ENCODE assay signal across 8 cellular contexts in genomic region chr19:48391100-48392005, GRCh38. TPM values are rescaled to one million over a fixed set of nuclear protein-coding genes. Genes with fewer than 3 reads are reported as not detected.
A peak's percentile ranks its signal among the peaks of the same experiment; 100 is the strongest.
DNase-seq lines count a peak whose midpoint lies in the region; ATAC-seq and TF ChIP-seq lines count a peak whose summit lies in the region.

Gene KDELR1 (minus strand): TSS chr19:48391551. CDS start chr19:48391358, 193 bp downstream.

- BruUV-seq in Panc1 (replicated peaks; lab: Mats Ljungman, UMichigan), result no TSS peak

- TF ChIP-seq POLR2A in stomach (IDR thresholded peaks at IDR 0.05), result no peak

- peak within 1 kb of the TSS; percentile 97 for H3K27ac Mint-ChIP-seq in activated T-helper 2 cell treated with anti-CD3 and anti-CD28 coated beads, Interferon-gamma antibody, Interleukin-2, Interleukin-4, amounts not matched to agents 10 μg/mL and 5 μg/mL and 100 μg/mL, durations not matched to agents 14 hours and 24 hours and 36 hours
- peak within 1 kb of the TSS; percentile 69 to 97 (median 94) for H3K27ac Mint-ChIP-seq in naive thymus-derived CD8-positive, alpha-beta T cell

- peaks cover 19% of the 10 kb centered on the region for H3K36me3 Mint-ChIP-seq in activated T-helper 2 cell treated with anti-CD3 and anti-CD28 coated beads, Interferon-gamma antibody, Interleukin-2, Interleukin-4, amounts not matched to agents 10 μg/mL and 5 μg/mL and 100 μg/mL, durations not matched to agents 14 hours and 24 hours and 36 hours (ENCODE audit: low read depth)
- peaks cover 0 to 23% (median 0%) of the 10 kb centered on the region in 3 donors for H3K36me3 Mint-ChIP-seq in naive thymus-derived CD8-positive, alpha-beta T cell

- in situ Hi-C loops in Panc1 (cut with HindIII; ENCODE audit: low pct_unique_long_range_greater_than_20kb, low sequenced_read_pairs), result no loop called here

- H3K27ac ChIP-seq in AG04450 (ENCODE audit: low read depth, low read length) (peak within 1 kb of the TSS; percentile 91), Panc1 (ENCODE audit: low read length) (peak within 1 kb of the TSS; percentile 88), stomach (peak within 1 kb of the TSS; percentile 91 to 97 (median 94))

- H3K4me3 Mint-ChIP-seq in activated T-helper 2 cell treated with anti-CD3 and anti-CD28 coated beads, Interferon-gamma antibody, Interleukin-2, Interleukin-4, amounts not matched to agents 10 μg/mL and 5 μg/mL and 100 μg/mL, durations not matched to agents 14 hours and 24 hours and 36 hours (ENCODE audit: low read depth), result peak within 1 kb of the TSS; percentile 99
- H3K4me3 Mint-ChIP-seq in naive thymus-derived CD8-positive, alpha-beta T cell, result peak within 1 kb of the TSS; percentile 91 to 95 (median 92)

- ATAC-seq in GM18517 (IDR thresholded peaks at IDR 0.05; ENCODE audit: unreplicated experiment) (peak; percentile 56), HG03571 (IDR thresholded peaks at IDR 0.05; ENCODE audit: unreplicated experiment) (peak; percentile 67), Panc1 (peak; percentile 70)
- ATAC-seq in naive thymus-derived CD8-positive, alpha-beta T cell, result peak; percentile 75 to 78

- H3K4me3 ChIP-seq in AG04450 (ENCODE audit: low read depth, low read length) (peak within 1 kb of the TSS; percentile 97), Panc1 (ENCODE audit: low read depth in 2 of 2, low read length in 2 of 2) (peak within 1 kb of the TSS; percentile 86 to 87), fibroblast of mammary gland (ENCODE audit: control insufficient read depth, low read depth, low read length) (peak within 1 kb of the TSS; percentile 78), stomach (peak within 1 kb of the TSS; percentile 78 to 94 (median 81))

- peaks cover 29% of the 10 kb centered on the region for H3K27me3 ChIP-seq in AG04450 (ENCODE audit: control insufficient read depth, insufficient read depth, low read length)
- no peaks in the 10 kb centered on the region for H3K27me3 ChIP-seq in Panc1 (ENCODE audit: control insufficient read depth, insufficient read depth, low read length)
- H3K27me3 ChIP-seq in stomach, result peaks cover 30 to 47% (median 43%) of the 10 kb centered on the region in 3 donors

- peaks cover 35% of the 10 kb centered on the region for H3K27me3 Mint-ChIP-seq in activated T-helper 2 cell treated with anti-CD3 and anti-CD28 coated beads, Interferon-gamma antibody, Interleukin-2, Interleukin-4, amounts not matched to agents 10 μg/mL and 5 μg/mL and 100 μg/mL, durations not matched to agents 14 hours and 24 hours and 36 hours (ENCODE audit: low read depth)
- peaks cover 9 to 28% (median 16%) of the 10 kb centered on the region in 5 donors for H3K27me3 Mint-ChIP-seq in naive thymus-derived CD8-positive, alpha-beta T cell

- H3K9me3 Mint-ChIP-seq in activated T-helper 2 cell treated with anti-CD3 and anti-CD28 coated beads, Interferon-gamma antibody, Interleukin-2, Interleukin-4, amounts not matched to agents 10 μg/mL and 5 μg/mL and 100 μg/mL, durations not matched to agents 14 hours and 24 hours and 36 hours, result no peaks in the 10 kb centered on the region
- H3K9me3 Mint-ChIP-seq in naive thymus-derived CD8-positive, alpha-beta T cell, result no peaks in the 10 kb centered on the region

- CTCF ChIA-PET in AG04450 (lab: Charles Lee) (interaction anchor here (0.5 to 2.7 kb wide), 32 partner anchors 11 to 266 kb away, joined by 3 to 42 read pairs (median 4); partner anchors contain the start of genes GRWD1, SYNGR4 and TMEM143), Panc1 (lab: Charles Lee) (interaction anchor here (0.5 to 0.8 kb wide), 4 partner anchors 17 to 254 kb away, joined by 3 to 15 read pairs (median 5); no protein-coding TSS in a partner anchor)

- DNase-seq in AG04450 (ENCODE audit: low read depth, low spot score) (no peak), Panc1 (ENCODE audit: low read depth, low spot score) (no peak), fibroblast of mammary gland (ENCODE audit: low read depth) (peak; percentile 62), stomach (peak; percentile 81)
- DNase-seq in activated T-helper 2 cell treated with anti-CD3 and anti-CD28 coated beads, Interferon-gamma antibody, Interleukin-2, Interleukin-4, amounts not matched to agents 10 μg/mL and 5 μg/mL and 100 μg/mL, durations not matched to agents 14 hours and 24 hours and 36 hours (ENCODE audit: low spot score), result peak; percentile 69
- DNase-seq in naive thymus-derived CD8-positive, alpha-beta T cell, result peak; percentile 51 to 88 (median 74)

- TF ChIP-seq EP300 in stomach (IDR thresholded peaks at IDR 0.05), result no peak

- H3K4me1 Mint-ChIP-seq in activated T-helper 2 cell treated with anti-CD3 and anti-CD28 coated beads, Interferon-gamma antibody, Interleukin-2, Interleukin-4, amounts not matched to agents 10 μg/mL and 5 μg/mL and 100 μg/mL, durations not matched to agents 14 hours and 24 hours and 36 hours (ENCODE audit: low read depth), result peaks cover 16% of the 10 kb centered on the region
- peaks cover 24 to 59% (median 34%) of the 10 kb centered on the region in 4 donors for H3K4me1 Mint-ChIP-seq in naive thymus-derived CD8-positive, alpha-beta T cell

- POLR2A ChIA-PET in AG04450 (lab: Yijun Ruan, JAX), result interaction anchor here (0.5 to 2.4 kb wide), 11 partner anchors 9 to 132 kb away, joined by 3 to 24 read pairs (median 4); partner anchors contain the start of genes SYNGR4 and TMEM143
- POLR2A ChIA-PET in Panc1 (lab: Charles Lee), result interaction anchor here (0.6 kb wide), 2 partner anchors 10 to 447 kb away, joined by 3 to 17 read pairs; no protein-coding TSS in a partner anchor
- POLR2A ChIA-PET in naive thymus-derived CD8-positive, alpha-beta T cell (lab: Charles Lee), result interaction anchor here (0.6 to 2.2 kb wide), 12 partner anchors 9 to 1647 kb away, joined by 3 to 29 read pairs (median 4); partner anchors contain the start of genes RPL18, SPHK2, SYNGR4 and TMEM143

- H3K36me3 ChIP-seq in Panc1 (ENCODE audit: control insufficient read depth, insufficient read depth, low read length), result peaks cover 16% of the 10 kb centered on the region; the same call in 1 of the 2 replicates
- H3K36me3 ChIP-seq in stomach, result peaks cover 14 to 33% (median 32%) of the 10 kb centered on the region in 4 donors

- 3 to 11% (median 4%) methylated on average over 24 to 42 of the region's 42 CpGs for WGBS in stomach, 5 donors

- H3K4me1 ChIP-seq in Panc1 (ENCODE audit: control insufficient read depth, insufficient read depth, low read length) (peaks cover 19% of the 10 kb centered on the region), stomach (peaks cover 19 to 44% (median 38%) of the 10 kb centered on the region in 4 donors)

- TF ChIP-seq CTCF in AG04450 (IDR thresholded peaks at IDR 0.05; ENCODE audit: low read depth, low read length) (peak; percentile 94), Panc1 (IDR thresholded peaks at IDR 0.05) (peak; percentile 92), fibroblast of mammary gland (conservative IDR thresholded peaks at IDR 0.05; ENCODE audit: control insufficient read depth, insufficient read depth, low read depth, low read length) (peak; percentile 79), stomach (IDR thresholded peaks at IDR 0.05) (peak in 5 of 7 experiments; percentile 59 to 89 (median 85))

- intact Hi-C loops in Panc1 (cut with micrococcal nuclease; ENCODE audit: unreplicated experiment), result no loop called here
- intact Hi-C loops in activated T-helper 2 cell treated with anti-CD3 and anti-CD28 coated beads, Interferon-gamma antibody, Interleukin-2, Interleukin-4, amounts not matched to agents 10 μg/mL and 5 μg/mL and 100 μg/mL, durations not matched to agents 14 hours and 24 hours and 36 hours (cut with micrococcal nuclease), result loop anchor here (1.0 kb wide), 1 partner anchor 27 kb away; the partner anchor contains the start of gene SYNGR4
- intact Hi-C loops in stomach (cut with DNase I; ENCODE audit: low total_unique reads), result no loop called here

- no peaks in the 10 kb centered on the region; the same call in 1 of the 2 replicates for H3K9me3 ChIP-seq in AG04450 (ENCODE audit: control insufficient read depth, insufficient read depth, low read length)
- no peaks in the 10 kb centered on the region for H3K9me3 ChIP-seq in Panc1 (ENCODE audit: control insufficient read depth, insufficient read depth, low read depth, low read length)
- no peaks in the 10 kb centered on the region for H3K9me3 ChIP-seq in stomach

RNA-seq across cellular contexts. Expression of gene KDELR1, which starts in this region (rescaled TPM):
- polyA plus RNA-seq in AG04450 (2011; rRNA removed), result 168 and 187 TPM in 2 replicates
- polyA minus RNA-seq in AG04450 (2011; rRNA and poly(A)+ RNA removed), result 155 and 179 TPM in 2 replicates
- 111 TPM for total RNA-seq in Panc1 (2021; ENCODE audit: unreplicated experiment)
- 113 TPM for polyA plus RNA-seq in Panc1 (2012; ENCODE audit: insufficient read length)
- total RNA-seq in activated T-helper 2 cell treated with anti-CD3 and anti-CD28 coated beads, Interferon-gamma antibody, Interleukin-2, Interleukin-4, amounts not matched to agents 10 μg/mL and 5 μg/mL and 100 μg/mL, durations not matched to agents 14 hours and 24 hours and 36 hours, result 80.2 and 87.8 TPM in 2 replicates
- total RNA-seq in naive thymus-derived CD8-positive, alpha-beta T cell, result 10 to 100 TPM; 49.6 TPM
- polyA plus RNA-seq in naive thymus-derived CD8-positive, alpha-beta T cell, result 10 to 100 TPM; 21.3 to 24.8 (median 22.5) TPM
- 100 to 1,000 TPM in 1 of 5 donors, 10 to 100 TPM in 4; 45.8 to 123 (median 67.7) TPM for total RNA-seq in stomach
- polyA plus RNA-seq in stomach, result 10 to 100 TPM; 69.8 to 93.8 (median 72.0) TPM

Comparison
In these comparisons a context has a peak if more than half of its experiments do, and no peak if none do; other contexts are left out.
1. DNase-seq: peak in activated T-helper 2 cell treated with anti-CD3 and anti-CD28 coated beads, Interferon-gamma antibody, Interleukin-2, Interleukin-4, amounts not matched to agents 10 μg/mL and 5 μg/mL and 100 μg/mL, durations not matched to agents 14 hours and 24 hours and 36 hours (single experiment), fibroblast of mammary gland (single experiment), naive thymus-derived CD8-positive, alpha-beta T cell (10 of 10) and stomach (single experiment); none in AG04450 (single experiment) and Panc1 (single experiment).
2. Peak in every context shown above with its lines, with median percentiles within 50 percentile points of each other: H3K27ac ChIP-seq, H3K4me3 ChIP-seq, CTCF ChIP-seq and ATAC-seq.